Comparison of ENCODE assay signal across 8 cellular contexts in the genomic region with DNA sequence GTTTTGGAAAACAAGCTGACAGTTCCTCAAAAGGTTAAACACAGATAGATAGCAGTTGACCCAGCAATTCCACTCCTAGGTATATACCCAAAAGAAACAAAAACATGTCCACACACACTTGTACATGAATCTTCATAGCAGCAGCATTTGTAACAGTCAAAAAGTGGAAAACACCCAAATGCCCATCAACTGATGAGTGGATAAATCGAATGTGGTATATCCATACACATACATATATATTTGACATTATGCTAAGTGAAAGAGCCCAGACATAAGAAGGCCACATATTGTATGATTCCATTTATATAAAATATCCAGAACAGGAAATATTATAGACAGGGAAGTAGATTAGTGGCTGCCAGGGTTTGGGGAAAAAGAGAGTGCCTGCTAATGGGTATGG. TPM values are rescaled to one million over a fixed set of nuclear protein-coding genes. Genes with fewer than 3 reads are reported as not detected.
"Had no signal": no experiment of that assay in that cellular context is flagged by ENCODE, and none has a peak within 500 bp of the region (broad histone marks: within the 10 kb centered on the region; RNA-seq: fewer than 3 reads in every experiment).

No MANE protein-coding gene starts in this region.

- H3K27me3 Mint-ChIP-seq: IgD-negative memory B cell had no signal

- H3K4me3 ChIP-seq: K562 had no signal

- DNase-seq: IMR-90, KBM-7, KG1 had no signal

- ATAC-seq: HepG2, K562 had no signal

- H3K27ac ChIP-seq: HL-60 had no signal

- H3K9me3 Mint-ChIP-seq: IgD-negative memory B cell had no signal

- H3K4me3 Mint-ChIP-seq: IgD-negative memory B cell had no signal

RNA-seq across cellular contexts. Expression of a gene that starts 51.4 kb away (rescaled TPM):
- total RNA-seq: HT-29, K562 had no signal
- polyA plus RNA-seq: HepG2, IgD-negative memory B cell, IMR-90 had no signal
